ENCODE assay signal across 17 cellular contexts in genomic region chr1:18049228-18049627, GRCh38. TPM values are rescaled to one million over a fixed set of nuclear protein-coding genes. Genes with fewer than 3 reads are reported as not detected.
DNase-seq lines count a peak whose midpoint lies in the region; ATAC-seq and TF ChIP-seq lines count a peak whose summit lies in the region.
"Had no signal": no experiment of that assay in that cellular context is flagged by ENCODE, and none has a peak within 500 bp of the region (broad histone marks: within the 10 kb centered on the region; RNA-seq: fewer than 3 reads in every experiment).

No MANE protein-coding gene starts in this region.

- H3K9me1 ChIP-seq in IMR-90 (ENCODE audit: insufficient read depth, low read length) = no peaks in the 10 kb centered on the region

- H3K27me3 ChIP-seq in IMR-90 (ENCODE audit: control insufficient read depth, insufficient read depth, low read length) = no peaks in the 10 kb centered on the region
- H3K27me3 ChIP-seq in left lung = peaks cover 0 to 40% of the 10 kb centered on the region in 2 donors

- POLR2A ChIA-PET in IMR-90 (lab: Charles Lee; ENCODE audit: unreplicated experiment) = no interaction called here

- in situ Hi-C loops in IMR-90 (cut with MboI; ENCODE audit: low sequenced_read_pairs) = no loop called here

- H3K4me3 Mint-ChIP-seq in endothelial cell (ENCODE audit: unreplicated experiment) (peak overlapping the region; percentile 26), nephron (peak overlapping the region in 2 of 3 experiments; percentile 4 to 35)

- TF ChIP-seq POLR2A in IMR-90 (IDR thresholded peaks at IDR 0.05; ENCODE audit: low read depth, low read length) = no peak

- ATAC-seq in IMR-90 (ENCODE audit: low read depth) (no peak), left lung (no peak)

- no peak overlapping the region for H4K5ac ChIP-seq in IMR-90 (ENCODE audit: low read depth, low read length)

- intact Hi-C loops in IMR-90 (cut with micrococcal nuclease) (no loop called here), left lung (cut with DNase I) (no loop called here)

- H4K8ac ChIP-seq in IMR-90 (ENCODE audit: low read depth in 2 of 2, low read length in 2 of 2) = no peak overlapping the region

- CTCF ChIA-PET in IMR-90 (lab: Yijun Ruan, JAX) = no interaction called here

- H3K4me1 Mint-ChIP-seq in endothelial cell (ENCODE audit: unreplicated experiment) (peaks cover 9% of the 10 kb centered on the region), nephron (no peaks in the 10 kb centered on the region)

- BruUV-seq in IMR-90 (replicated peaks; lab: Mats Ljungman, UMichigan) = no TSS peak

- H2AK9ac ChIP-seq in IMR-90 (replicated peaks; ENCODE audit: low read depth, low read length, poor library complexity) = no peak overlapping the region

- peak overlapping the region; percentile 43 for H2AFZ ChIP-seq in IMR-90 (replicated peaks; ENCODE audit: low read length, poor library complexity)

- peaks cover 4% of the 10 kb centered on the region for H3K9me3 Mint-ChIP-seq in endothelial cell (ENCODE audit: unreplicated experiment)
- peaks cover 6% of the 10 kb centered on the region for H3K9me3 Mint-ChIP-seq in nephron

- H3K9me3 ChIP-seq in IMR-90 (ENCODE audit: control insufficient read depth, insufficient read depth, low read length) (peaks cover 10% of the 10 kb centered on the region), left lung (no peaks in the 10 kb centered on the region)

- H4K20me1 ChIP-seq in IMR-90 (ENCODE audit: insufficient read depth, low read length) = no peaks in the 10 kb centered on the region

- H3K4me1 ChIP-seq in IMR-90 (ENCODE audit: control insufficient read depth, insufficient read depth, low read length) (no peaks in the 10 kb centered on the region), left lung (no peaks in the 10 kb centered on the region)

- TF ChIP-seq RAD21 in IMR-90 (IDR thresholded peaks at IDR 0.05; ENCODE audit: low read length) = no peak

- H4K91ac ChIP-seq in IMR-90 (ENCODE audit: insufficient read depth, low read depth, low read length) = no peak overlapping the region

- no peak overlapping the region for H3K27ac Mint-ChIP-seq in endothelial cell (ENCODE audit: unreplicated experiment)
- H3K27ac Mint-ChIP-seq in nephron = no peak overlapping the region
- H3K27ac Mint-ChIP-seq: CD4-positive, alpha-beta memory T cell had no signal

- H3K4me2 ChIP-seq in IMR-90 (ENCODE audit: low read depth, low read length) = no peak overlapping the region

- DNase-seq in IMR-90 = no peak
- DNase-seq in endothelial cell (ENCODE audit: low spot score) = no peak
- DNase-seq in stimulated activated CD4-positive, alpha-beta T cell treated with anti-CD3 and anti-CD28 coated beads, Interleukin-2, amount 100 ng/mL, for 24 hours = no peak
- DNase-seq in NCI-H187 (lab: John Stamatoyannopoulos, UW) = no peak
- no peak for DNase-seq in left lung
- DNase-seq: C1 segment of cervical spinal cord; Calu3; CD4-positive, alpha-beta memory T cell; COR-L47; DMS153; DND-41; GOT3; H7; HCEC 1CT had no signal

- no peak overlapping the region for H3K4ac ChIP-seq in IMR-90 (ENCODE audit: low read depth, low read length)

- no peaks in the 10 kb centered on the region for H3K79me1 ChIP-seq in IMR-90 (ENCODE audit: low read depth in 1 of 2, low read length in 2 of 2)

- H2BK15ac ChIP-seq in IMR-90 (ENCODE audit: low read depth, low read length) = no peak overlapping the region

- H2BK20ac ChIP-seq in IMR-90 (ENCODE audit: low read depth, low read length) = no peak overlapping the region

- H3K18ac ChIP-seq in IMR-90 (ENCODE audit: low read depth, low read length) = no peak overlapping the region

- WGBS in IMR-90 (ENCODE audit: extremely low coverage in 2 of 2, insufficient read length in 1 of 2), 2 experiments = 57% methylated on average over 1 of the region's 1 CpG; no CpG with 5 or more reads in 1 of the 2 experiments

- no peak overlapping the region for H3K23ac ChIP-seq in IMR-90 (ENCODE audit: low read depth, low read length)

- H2BK120ac ChIP-seq in IMR-90 (ENCODE audit: low read depth, low read length) = no peak overlapping the region

- H3K27ac ChIP-seq in IMR-90 (ENCODE audit: insufficient read depth, low read length) = no peak overlapping the region
- no peak overlapping the region for H3K27ac ChIP-seq in left lung

- no peak overlapping the region for H3K4me3 ChIP-seq in IMR-90 (ENCODE audit: insufficient read depth, low read depth, low read length)
- no peak overlapping the region for H3K4me3 ChIP-seq in left lung

- peak overlapping the region; percentile 45 for H2BK5ac ChIP-seq in IMR-90 (ENCODE audit: low read depth, low read length, poor library complexity, severe bottlenecking)

- H3K36me3 Mint-ChIP-seq in endothelial cell (ENCODE audit: low read depth, unreplicated experiment) = peaks cover 5% of the 10 kb centered on the region
- H3K36me3 Mint-ChIP-seq in nephron (ENCODE audit: low read depth) = no peaks in the 10 kb centered on the region
- H3K36me3 Mint-ChIP-seq: CD4-positive, alpha-beta memory T cell had no signal

- no peak overlapping the region for H3K14ac ChIP-seq in IMR-90 (replicated peaks; ENCODE audit: low read depth, low read length)

- H2AK5ac ChIP-seq in IMR-90 (ENCODE audit: low read depth, low read length) = no peak overlapping the region

- no peaks in the 10 kb centered on the region for H3K36me3 ChIP-seq in IMR-90 (ENCODE audit: control insufficient read depth, insufficient read depth, low read length)
- no peaks in the 10 kb centered on the region for H3K36me3 ChIP-seq in left lung

- H3K56ac ChIP-seq in IMR-90 (ENCODE audit: extremely low read depth, insufficient read depth, low read length) = no peak overlapping the region

- H3K9ac ChIP-seq in IMR-90 (ENCODE audit: low read depth, low read length) = no peak overlapping the region

- dilution Hi-C loops in IMR-90 (cut with HindIII; ENCODE audit: low sequenced_read_pairs, unreplicated experiment) = no loop called here

- H3K27me3 Mint-ChIP-seq in endothelial cell (ENCODE audit: unreplicated experiment) (peaks cover 6% of the 10 kb centered on the region), nephron (ENCODE audit: low read depth) (peaks cover 60% of the 10 kb centered on the region)

- TF ChIP-seq CTCF in IMR-90 (conservative IDR thresholded peaks at IDR 0.05; ENCODE audit: low read depth, low read length) (no peak), endothelial cell (IDR thresholded peaks at IDR 0.05; ENCODE audit: unreplicated experiment) (no peak), nephron (IDR thresholded peaks at IDR 0.05; ENCODE audit: unreplicated experiment in 3 of 3) (no peak), left lung (IDR thresholded peaks at IDR 0.05) (no peak)

TF ChIP-seq in IMR-90, 13 proteins besides CTCF, POLR2A, EP300 and RAD21:
- TF ChIP-seq SMC3 (IDR thresholded peaks at IDR 0.05; ENCODE audit: low read depth, low read length) (no peak), BHLHE40 (IDR thresholded peaks at IDR 0.05; ENCODE audit: low read depth, low read length) (no peak), NFE2L2 (IDR thresholded peaks at IDR 0.05; ENCODE audit: low read depth, low read length) (no peak), CHD1 (IDR thresholded peaks at IDR 0.05; ENCODE audit: low read depth, low read length) (no peak), FOS (IDR thresholded peaks at IDR 0.05; ENCODE audit: low read depth, low read length) (no peak), CEBPB (IDR thresholded peaks at IDR 0.05; ENCODE audit: low read depth, low read length) (no peak), RCOR1 (IDR thresholded peaks at IDR 0.05; ENCODE audit: insufficient replicate concordance, low read length) (no peak), ELK1 (IDR thresholded peaks at IDR 0.05; ENCODE audit: borderline replicate concordance, low read depth, low read length) (no peak), MXI1 (IDR thresholded peaks at IDR 0.05; ENCODE audit: borderline replicate concordance, low read depth, low read length) (no peak), RFX5 (IDR thresholded peaks at IDR 0.05; ENCODE audit: low read depth, low read length) (no peak), MAFK (IDR thresholded peaks at IDR 0.05; ENCODE audit: low read depth, low read length) (no peak), MAZ (IDR thresholded peaks at IDR 0.05; ENCODE audit: borderline replicate concordance, low read depth, low read length) (no peak)
- TF ChIP-seq, protein P1, sequence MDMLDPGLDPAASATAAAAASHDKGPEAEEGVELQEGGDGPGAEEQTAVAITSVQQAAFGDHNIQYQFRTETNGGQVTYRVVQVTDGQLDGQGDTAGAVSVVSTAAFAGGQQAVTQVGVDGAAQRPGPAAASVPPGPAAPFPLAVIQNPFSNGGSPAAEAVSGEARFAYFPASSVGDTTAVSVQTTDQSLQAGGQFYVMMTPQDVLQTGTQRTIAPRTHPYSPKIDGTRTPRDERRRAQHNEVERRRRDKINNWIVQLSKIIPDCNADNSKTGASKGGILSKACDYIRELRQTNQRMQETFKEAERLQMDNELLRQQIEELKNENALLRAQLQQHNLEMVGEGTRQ (IDR thresholded peaks at IDR 0.05; ENCODE audit: low read depth, low read length) = no peak

RNA-seq across cellular contexts. Expression of gene IGSF21, which starts 58.4 kb away (rescaled TPM):
- not detected in 2 replicates for total RNA-seq in IMR-90 (2012; rRNA removed)
- polyA plus RNA-seq in IMR-90 (2012; rRNA removed) = not detected in 2 replicates
- polyA plus RNA-seq in IMR-90 (2012; cell fraction: cytosol; rRNA removed) = not detected in 2 replicates
- polyA plus RNA-seq in IMR-90 (2012; cell fraction: nucleus; rRNA removed; ENCODE audit: low replicate concordance) = not detected in 2 replicates
- total RNA-seq in endothelial cell (ENCODE audit: unreplicated experiment) = 4.4 TPM
- 1 to 10 TPM in 1 of 2 donors, under 1 TPM in 1; 0.61 to 1.2 TPM for total RNA-seq in left lung
- total RNA-seq: A172; Calu3; CD4-positive, alpha-beta memory T cell had no signal
- polyA plus RNA-seq: BJ; CD4-positive, alpha-beta memory T cell had no signal
